8 cellular contexts compared by ENCODE assay signal in genomic region chr4:84498203-84499026, GRCh38. TPM values are rescaled to one million over a fixed set of nuclear protein-coding genes. Genes with fewer than 3 reads are reported as not detected.
A peak's percentile ranks its signal among the peaks of the same experiment; 100 is the strongest.
DNase-seq lines count a peak whose midpoint lies in the region; ATAC-seq and TF ChIP-seq lines count a peak whose summit lies in the region.

No MANE protein-coding gene starts in this region.

- CTCF ChIA-PET in MCF 10A (lab: Yijun Ruan, JAX): interaction anchor here (0.8 to 1.6 kb wide), 3 partner anchors 726 to 989 kb away, joined by 3 to 12 read pairs (median 6); no protein-coding TSS in a partner anchor

- TF ChIP-seq POLR2A in suprapubic skin (IDR thresholded peaks at IDR 0.05): no peak

- H3K4me3 ChIP-seq in suprapubic skin: peak overlapping the region; percentile 49

- no peak overlapping the region for H3K27ac Mint-ChIP-seq in MCF 10A (ENCODE audit: low read depth, unreplicated experiment)

- intact Hi-C loops in MCF 10A (cut with micrococcal nuclease): no loop called here

- peak; percentile 47 for DNase-seq in EL
- DNase-seq in NCI-H128 (lab: John Stamatoyannopoulos, UW; ENCODE audit: unreplicated experiment): peak; percentile 6
- DNase-seq in MCF 10A (ENCODE audit: unreplicated experiment): peak; percentile 38
- DNase-seq in suprapubic skin (ENCODE audit: low spot score in 2 of 2): no peak
- DNase-seq in stimulated activated CD4-positive, alpha-beta T cell treated with anti-CD3 and anti-CD28 coated beads, Interleukin-12 subunit alpha, Interleukin-12 subunit beta, amount 100 ng/mL, for 4 hours: no peak
- no peak for DNase-seq in medulla oblongata (ENCODE audit: extremely low spot score)

- peaks cover 52% of the 10 kb centered on the region for H3K4me1 ChIP-seq in suprapubic skin

- WGBS in suprapubic skin: under 1% methylated on average over 16 of the region's 64 CpGs

- no peaks in the 10 kb centered on the region for H3K9me3 ChIP-seq in suprapubic skin

- H3K27ac ChIP-seq in layer of hippocampus (ENCODE audit: low read depth, low read length) (peak overlapping the region; percentile 18), suprapubic skin (no peak overlapping the region)

- TF ChIP-seq EP300 in suprapubic skin (IDR thresholded peaks at IDR 0.05): no peak

- peaks cover 60% of the 10 kb centered on the region for H3K27me3 ChIP-seq in layer of hippocampus (ENCODE audit: control insufficient read depth, insufficient read depth, low read length)
- H3K27me3 ChIP-seq in suprapubic skin: peaks cover 100% of the 10 kb centered on the region

- no peaks in the 10 kb centered on the region for H3K4me1 Mint-ChIP-seq in MCF 10A (ENCODE audit: insufficient read depth, unreplicated experiment)

- POLR2A ChIA-PET in MCF 10A (lab: Yijun Ruan, JAX): interaction anchor here (0.9 kb wide), 1 partner anchor 9 kb away, joined by 3 read pairs; no protein-coding TSS in a partner anchor

- BruUV-seq in MCF 10A (replicated peaks; lab: Mats Ljungman, UMichigan): no TSS peak

- no peak for TF ChIP-seq CTCF in MCF 10A (IDR thresholded peaks at IDR 0.05; ENCODE audit: unreplicated experiment)
- no peak for TF ChIP-seq CTCF in suprapubic skin (IDR thresholded peaks at IDR 0.05)

- no peaks in the 10 kb centered on the region for H3K9me3 Mint-ChIP-seq in MCF 10A (ENCODE audit: unreplicated experiment)

- H3K36me3 ChIP-seq in suprapubic skin: no peaks in the 10 kb centered on the region

- H3K36me3 Mint-ChIP-seq in MCF 10A (ENCODE audit: insufficient read depth, unreplicated experiment): no peaks in the 10 kb centered on the region

- no peak for ATAC-seq in HG03442 (IDR thresholded peaks at IDR 0.05; ENCODE audit: unreplicated experiment)

- peaks cover 53% of the 10 kb centered on the region for H3K27me3 Mint-ChIP-seq in MCF 10A (ENCODE audit: insufficient read depth, unreplicated experiment)

- H3K4me3 Mint-ChIP-seq in MCF 10A (ENCODE audit: unreplicated experiment): peak overlapping the region; percentile 76

RNA-seq across cellular contexts. Expression of gene NKX6-1, which starts 0.7 kb away (rescaled TPM):
- total RNA-seq in MCF 10A (2022): 0.68 and 1.1 TPM in 2 replicates
- not detected for total RNA-seq in suprapubic skin

Comparison
In these comparisons a context has a peak if more than half of its experiments do, and no peak if none do; other contexts are left out.
1. DNase-seq: peak in EL (single experiment), NCI-H128 (single experiment) and MCF 10A (single experiment); none in suprapubic skin (0 of 2), stimulated activated CD4-positive, alpha-beta T cell treated with anti-CD3 and anti-CD28 coated beads, Interleukin-12 subunit alpha, Interleukin-12 subunit beta, amount 100 ng/mL, for 4 hours (single experiment) and medulla oblongata (single experiment).